29 cellular contexts compared by ENCODE assay signal in genomic region chr2:112916625-112917024, GRCh38. TPM values are rescaled to one million over a fixed set of nuclear protein-coding genes. Genes with fewer than 3 reads are reported as not detected.
DNase-seq lines count a peak whose midpoint lies in the region; ATAC-seq and TF ChIP-seq lines count a peak whose summit lies in the region.
"Had no signal": no experiment of that assay in that cellular context is flagged by ENCODE, and none has a peak within 500 bp of the region (broad histone marks: within the 10 kb centered on the region; RNA-seq: fewer than 3 reads in every experiment).

No MANE protein-coding gene starts in this region.

- POLR2A ChIA-PET in activated CD4-positive, alpha-beta memory T cell treated with anti-CD3 and anti-CD28 coated beads for 36 hours (lab: Charles Lee), result interaction anchor here (0.6 to 1.7 kb wide), 3 partner anchors 25 to 123 kb away, joined by 3 to 5 read pairs (median 4); no protein-coding TSS in a partner anchor

- H3K36me3 ChIP-seq in left lung, result no peaks in the 10 kb centered on the region
- H3K36me3 ChIP-seq: right lobe of liver, upper lobe of left lung had no signal

- H3K27me3 Mint-ChIP-seq in activated CD4-positive, alpha-beta memory T cell treated with anti-CD3 and anti-CD28 coated beads for 36 hours, result no peaks in the 10 kb centered on the region
- H3K27me3 Mint-ChIP-seq: naive B cell had no signal

- CTCF ChIA-PET in activated CD4-positive, alpha-beta memory T cell treated with anti-CD3 and anti-CD28 coated beads for 36 hours (lab: Charles Lee), result interaction anchor here (1.4 to 4.0 kb wide), 3 partner anchors 25 to 166 kb away, joined by 3 to 26 read pairs (median 9); no protein-coding TSS in a partner anchor

- DNase-seq in activated CD4-positive, CD25-positive, alpha-beta regulatory T cell treated with anti-CD3 and anti-CD28 coated beads, Interleukin-2, amount 50 U/mL, for 72 hours, result no peak
- peak; percentile 16 for DNase-seq in GM20000 (ENCODE audit: low spot score)
- DNase-seq in activated CD4-positive, alpha-beta memory T cell treated with anti-CD3 and anti-CD28 coated beads for 36 hours, result no peak
- no peak for DNase-seq in left lung
- no peak for DNase-seq in NCI-H2029 treated with DMSO at 0.1 percent for 48 hours (lab: John Stamatoyannopoulos, UW)
- no peak for DNase-seq in NCI-H524 (lab: John Stamatoyannopoulos, UW)
- DNase-seq in hepatic stellate cell (ENCODE audit: low spot score), result no peak
- DNase-seq: activated effector memory CD4-positive, alpha-beta T cell treated with Interleukin-2 at 50 U/mL for 16 hours; amniotic stem cell; CD4-positive, alpha-beta memory T cell; cortex of kidney; DMS153; glutamatergic neuron; KBM-7; MM.1S; naive B cell; NCI-H146; NCI-H524 treated with DMSO at 0.1 percent for 48 hours; right lobe of liver; upper lobe of left lung had no signal

- H3K27me3 ChIP-seq in left lung, result no peaks in the 10 kb centered on the region
- H3K27me3 ChIP-seq: right lobe of liver, upper lobe of left lung had no signal

- H3K4me1 Mint-ChIP-seq in activated CD4-positive, alpha-beta memory T cell treated with anti-CD3 and anti-CD28 coated beads for 36 hours (ENCODE audit: low read depth), result peaks cover 32% of the 10 kb centered on the region
- H3K4me1 Mint-ChIP-seq: memory B cell, naive B cell had no signal

- TF ChIP-seq CTCF in GM20000 (IDR thresholded peaks at IDR 0.05; ENCODE audit: extremely low read depth, missing control alignments), result no peak
- TF ChIP-seq CTCF in left lung (IDR thresholded peaks at IDR 0.05), result no peak

- no peak overlapping the region for H3K27ac ChIP-seq in left lung
- H3K27ac ChIP-seq: 22Rv1, parathyroid adenoma, right lobe of liver, upper lobe of left lung, VCaP had no signal

- no peak overlapping the region for H3K4me3 Mint-ChIP-seq in activated CD4-positive, alpha-beta memory T cell treated with anti-CD3 and anti-CD28 coated beads for 36 hours
- H3K4me3 Mint-ChIP-seq: CD4-positive, alpha-beta memory T cell; memory B cell; naive B cell had no signal

- no peak overlapping the region for H3K4me3 ChIP-seq in left lung
- H3K4me3 ChIP-seq: right lobe of liver, upper lobe of left lung had no signal

- ATAC-seq in activated CD4-positive, CD25-positive, alpha-beta regulatory T cell treated with anti-CD3 and anti-CD28 coated beads, Interleukin-2, amount 50 U/mL, for 24 hours, result peak; percentile 35 to 50
- peak; percentile 36 for ATAC-seq in left lung
- ATAC-seq: right lobe of liver had no signal

- no peaks in the 10 kb centered on the region for H3K4me1 ChIP-seq in left lung
- H3K4me1 ChIP-seq: parathyroid adenoma, right lobe of liver, upper lobe of left lung had no signal

- no peaks in the 10 kb centered on the region for H3K36me3 Mint-ChIP-seq in activated CD4-positive, alpha-beta memory T cell treated with anti-CD3 and anti-CD28 coated beads for 36 hours
- H3K36me3 Mint-ChIP-seq: CD4-positive, alpha-beta memory T cell; naive B cell had no signal

- H3K9me3 ChIP-seq in left lung, result no peaks in the 10 kb centered on the region
- H3K9me3 ChIP-seq: right lobe of liver, upper lobe of left lung had no signal

- H3K27ac Mint-ChIP-seq in activated CD4-positive, alpha-beta memory T cell treated with anti-CD3 and anti-CD28 coated beads for 36 hours, result peak overlapping the region; percentile 61
- H3K27ac Mint-ChIP-seq: memory B cell, naive B cell had no signal

- intact Hi-C loops in activated CD4-positive, alpha-beta memory T cell treated with anti-CD3 and anti-CD28 coated beads for 36 hours (cut with micrococcal nuclease), result loop anchor here (1.0 kb wide), 1 partner anchor 285 kb away; no protein-coding TSS in a partner anchor
- intact Hi-C loops in left lung (cut with DNase I), result no loop called here

- H3K9me3 Mint-ChIP-seq in activated CD4-positive, alpha-beta memory T cell treated with anti-CD3 and anti-CD28 coated beads for 36 hours, result no peaks in the 10 kb centered on the region

RNA-seq across cellular contexts. Expression of gene IL37, which starts 5.7 kb away (rescaled TPM):
- total RNA-seq in activated CD4-positive, alpha-beta memory T cell treated with anti-CD3 and anti-CD28 coated beads for 36 hours, result not detected
- 1 to 10 TPM in 1 of 2 donors, not detected in 1; 1.1 TPM for total RNA-seq in left lung
- total RNA-seq: bronchial epithelial cell; CD4-positive, alpha-beta memory T cell; fibroblast of lung; HT-29; right lobe of liver; SK-MEL-5 had no signal
